33 cellular contexts compared by ENCODE assay signal in genomic region chr13:94236132-94236531, GRCh38.
DNase-seq lines count a peak whose midpoint lies in the region; ATAC-seq, FAIRE-seq and TF ChIP-seq lines count a peak whose summit lies in the region.
"Had no signal": no experiment of that assay in that cellular context is flagged by ENCODE, and none has a peak within 500 bp of the region (broad histone marks: within the 10 kb centered on the region; RNA-seq: fewer than 3 reads in every experiment).

No MANE protein-coding gene starts in this region.

- no peaks in the 10 kb centered on the region for H3K36me3 ChIP-seq in ACC112 (ENCODE audit: insufficient read depth, low read length)
- no peaks in the 10 kb centered on the region for H3K36me3 ChIP-seq in CD8-positive, alpha-beta T cell (ENCODE audit: insufficient read depth, low read length)
- H3K36me3 ChIP-seq in astrocyte (ENCODE audit: insufficient read depth, low read length), result no peaks in the 10 kb centered on the region
- H3K36me3 ChIP-seq: adrenal gland, HAP-1, heart right ventricle, ovary, stomach, uterus had no signal

- no peak for TF ChIP-seq CTCF in CD8-positive, alpha-beta T cell (IDR thresholded peaks at IDR 0.05)
- TF ChIP-seq CTCF in astrocyte (IDR thresholded peaks at IDR 0.05; ENCODE audit: insufficient read depth, low read depth, low read length) (no peak), GM13977 (IDR thresholded peaks at IDR 0.05; ENCODE audit: extremely low read depth, insufficient read depth, missing control alignments) (no peak)

- CTCF ChIA-PET in CD8-positive, alpha-beta T cell (lab: Charles Lee), result interaction anchor here (1.0 kb wide), 1 partner anchor 11 kb away, joined by 5 read pairs; no protein-coding TSS in a partner anchor

- H3K79me2 ChIP-seq in ACC112 (ENCODE audit: control insufficient read depth, insufficient read depth, low read length, unreplicated experiment) (no peaks in the 10 kb centered on the region), astrocyte (ENCODE audit: insufficient read depth, low read length) (no peaks in the 10 kb centered on the region)

- FAIRE-seq in astrocyte (lab: Jason Lieb, UNC), result peak; percentile 26
- FAIRE-seq: RCC 7860 had no signal

- peaks cover 38% of the 10 kb centered on the region for H3K4me1 Mint-ChIP-seq in CD8-positive, alpha-beta T cell (ENCODE audit: low read depth)
- peaks cover 52% of the 10 kb centered on the region for H3K4me1 Mint-ChIP-seq in astrocyte (ENCODE audit: low read depth, unreplicated experiment)
- H3K4me1 Mint-ChIP-seq in naive thymus-derived CD8-positive, alpha-beta T cell, result peaks cover 23 to 43% (median 40%) of the 10 kb centered on the region in 4 donors

- H3K27me3 Mint-ChIP-seq in CD8-positive, alpha-beta T cell (ENCODE audit: low read depth), result no peaks in the 10 kb centered on the region
- H3K27me3 Mint-ChIP-seq in astrocyte (ENCODE audit: low read depth, unreplicated experiment), result no peaks in the 10 kb centered on the region
- H3K27me3 Mint-ChIP-seq in naive thymus-derived CD8-positive, alpha-beta T cell, result no peaks in the 10 kb centered on the region
- H3K27me3 Mint-ChIP-seq: brain had no signal

- in situ Hi-C loops in GM13977 (cut with MboI; ENCODE audit: low pct_unique_long_range_greater_than_20kb, low sequenced_read_pairs, unreplicated experiment), result no loop called here

- peak overlapping the region; percentile 68 for H2AFZ ChIP-seq in ACC112 (ENCODE audit: low read length, unreplicated experiment)
- no peak overlapping the region for H2AFZ ChIP-seq in astrocyte (ENCODE audit: low read depth, low read length)

- intact Hi-C loops in CD8-positive, alpha-beta T cell (cut with DNase I, micrococcal nuclease), result loop anchor here in 1 of 2 experiments (5.0 kb wide), 1 partner anchor 96 kb away; no protein-coding TSS in a partner anchor

- H4K20me1 ChIP-seq in astrocyte (ENCODE audit: insufficient read depth, low read length), result no peaks in the 10 kb centered on the region

- no peaks in the 10 kb centered on the region for H3K9me3 Mint-ChIP-seq in CD8-positive, alpha-beta T cell
- H3K9me3 Mint-ChIP-seq in astrocyte (ENCODE audit: unreplicated experiment), result peaks cover 2% of the 10 kb centered on the region
- H3K9me3 Mint-ChIP-seq in naive thymus-derived CD8-positive, alpha-beta T cell, result no peaks in the 10 kb centered on the region
- H3K9me3 Mint-ChIP-seq: brain, nephron progenitor cell had no signal

- H3K4me3 ChIP-seq in ACC112 (ENCODE audit: low read depth, low read length) (peak overlapping the region; percentile 18; the same call in 1 of the 2 replicates), astrocyte (ENCODE audit: insufficient read depth, low read depth, low read length) (no peak overlapping the region)
- H3K4me3 ChIP-seq in CD8-positive, alpha-beta T cell (ENCODE audit: low read depth, low read length), result no peak overlapping the region
- H3K4me3 ChIP-seq: adrenal gland, dorsolateral prefrontal cortex, HAP-1, heart right ventricle, mucosa of descending colon, ovary, smooth muscle cell, stomach, uterus had no signal

- no peak overlapping the region for H3K4me2 ChIP-seq in astrocyte (ENCODE audit: low read length)
- H3K4me2 ChIP-seq: KMS-11, smooth muscle cell had no signal

- no peak overlapping the region for H3K9ac ChIP-seq in astrocyte (ENCODE audit: low read length)
- H3K9ac ChIP-seq: KMS-11 had no signal

- H3K27ac ChIP-seq in ACC112 (ENCODE audit: low read depth, low read length) (peak overlapping the region; percentile 27; the same call in 1 of the 2 replicates), astrocyte (ENCODE audit: low read depth, low read length) (no peak overlapping the region)
- no peak overlapping the region for H3K27ac ChIP-seq in CD8-positive, alpha-beta T cell (ENCODE audit: low read depth, low read length)
- H3K27ac ChIP-seq: adrenal gland, dorsolateral prefrontal cortex, heart right ventricle, KMS-11, ovary, stomach, uterus had no signal

- no peaks in the 10 kb centered on the region for H3K36me3 Mint-ChIP-seq in CD8-positive, alpha-beta T cell
- no peaks in the 10 kb centered on the region for H3K36me3 Mint-ChIP-seq in astrocyte (ENCODE audit: low read depth, unreplicated experiment)
- H3K36me3 Mint-ChIP-seq in naive thymus-derived CD8-positive, alpha-beta T cell, result no peaks in the 10 kb centered on the region
- H3K36me3 Mint-ChIP-seq: brain had no signal

- no peak overlapping the region for H3K27ac Mint-ChIP-seq in CD8-positive, alpha-beta T cell
- no peak overlapping the region for H3K27ac Mint-ChIP-seq in astrocyte (ENCODE audit: unreplicated experiment)
- peak overlapping the region in 8 of 10 donors; percentile 4 to 72 (median 48) for H3K27ac Mint-ChIP-seq in naive thymus-derived CD8-positive, alpha-beta T cell
- H3K27ac Mint-ChIP-seq: brain, nephron progenitor cell had no signal

- peak overlapping the region; percentile 16 for H3K4me3 Mint-ChIP-seq in CD8-positive, alpha-beta T cell
- no peak overlapping the region for H3K4me3 Mint-ChIP-seq in astrocyte (ENCODE audit: unreplicated experiment)
- peak overlapping the region in 9 of 10 donors; percentile 1 to 62 (median 34) for H3K4me3 Mint-ChIP-seq in naive thymus-derived CD8-positive, alpha-beta T cell
- H3K4me3 Mint-ChIP-seq: brain, nephron progenitor cell had no signal

- H3K27me3 ChIP-seq in ACC112 (ENCODE audit: insufficient read depth, low read length) (no peaks in the 10 kb centered on the region), astrocyte (ENCODE audit: insufficient read depth, low read length) (no peaks in the 10 kb centered on the region)
- H3K27me3 ChIP-seq in CD8-positive, alpha-beta T cell (ENCODE audit: insufficient read depth, low read length), result no peaks in the 10 kb centered on the region
- H3K27me3 ChIP-seq: adrenal gland, dorsolateral prefrontal cortex, heart right ventricle, ovary, stomach, uterus had no signal

- ATAC-seq in CD8-positive, alpha-beta T cell, result no peak
- ATAC-seq in naive thymus-derived CD8-positive, alpha-beta T cell, result no peak
- ATAC-seq: heart right ventricle, mucosa of descending colon had no signal

- H3K9me3 ChIP-seq in CD8-positive, alpha-beta T cell (ENCODE audit: low read length), result no peaks in the 10 kb centered on the region
- no peaks in the 10 kb centered on the region for H3K9me3 ChIP-seq in astrocyte (ENCODE audit: insufficient read depth, low read depth, low read length)
- H3K9me3 ChIP-seq: adrenal gland, HAP-1, heart right ventricle, mucosa of descending colon, ovary, stomach, uterus had no signal

- POLR2A ChIA-PET in CD8-positive, alpha-beta T cell (lab: Charles Lee), result no interaction called here
- POLR2A ChIA-PET in naive thymus-derived CD8-positive, alpha-beta T cell (lab: Charles Lee), result no interaction called here

- H3K4me1 ChIP-seq in ACC112 (ENCODE audit: control insufficient read depth, insufficient read depth, low read length, unreplicated experiment) (peaks cover 54% of the 10 kb centered on the region), astrocyte (ENCODE audit: insufficient read depth, low read length) (peaks cover 27% of the 10 kb centered on the region)
- peaks cover 32% of the 10 kb centered on the region for H3K4me1 ChIP-seq in CD8-positive, alpha-beta T cell (ENCODE audit: insufficient read depth, low read length)
- H3K4me1 ChIP-seq: HAP-1, stomach, uterus had no signal

- no peak for DNase-seq in CD8-positive, alpha-beta T cell
- DNase-seq in astrocyte (ENCODE audit: low read depth) (no peak), GM13977 (ENCODE audit: low spot score) (no peak), NCI-H1417 (lab: John Stamatoyannopoulos, UW) (no peak), activated gamma-delta T cell (lab: John Stamatoyannopoulos, UW) (no peak)
- no peak for DNase-seq in naive thymus-derived CD8-positive, alpha-beta T cell
- DNase-seq: activated CD4-positive, alpha-beta T cell treated with anti-CD3 and anti-CD28 coated beads for 48 hours; activated CD8-positive, alpha-beta memory T cell treated with anti-CD3 and anti-CD28 coated beads for 24 hours; activated effector memory CD4-positive, alpha-beta T cell treated with anti-CD3 and anti-CD28 coated beads, Interleukin-2, amount 50 U/mL, for 16 hours; activated T-cell treated with anti-CD3 and anti-CD28 coated beads for 4 hours; adrenal gland; cerebellar nuclear complex; COR-L47; dorsolateral prefrontal cortex; foreskin melanocyte; heart right ventricle; mammary epithelial cell; mucosa of descending colon; MV-4-11; NCI-H1436 treated with DMSO at 0.1 percent for 48 hours; NCI-H2107; nephron progenitor cell; ovary; SHP77 treated with DMSO at 0.1 percent for 48 hours; stimulated activated CD4-positive, alpha-beta T cell treated with anti-CD3 and anti-CD28 coated beads, Interleukin-1b, Interleukin-23, amount 100 ng/mL, for 48 hours; stomach; uterus had no signal

Comparison
In these comparisons a context has a peak if more than half of its experiments do, and no peak if none do; other contexts are left out.
1. H3K27ac Mint-ChIP-seq: peak in naive thymus-derived CD8-positive, alpha-beta T cell (8 of 10); none in CD8-positive, alpha-beta T cell (single experiment) and astrocyte (single experiment).